ENCODE assay signal across 29 cellular contexts in genomic region chr1:21300774-21301173, GRCh38. TPM values are rescaled to one million over a fixed set of nuclear protein-coding genes. Genes with fewer than 3 reads are reported as not detected.
DNase-seq lines count a peak whose midpoint lies in the region; ATAC-seq and TF ChIP-seq lines count a peak whose summit lies in the region.
"Had no signal": no experiment of that assay in that cellular context is flagged by ENCODE, and none has a peak within 500 bp of the region (broad histone marks: within the 10 kb centered on the region; RNA-seq: fewer than 3 reads in every experiment).

No MANE protein-coding gene starts in this region.

- POLR2A ChIA-PET in RWPE1 (lab: Yijun Ruan, JAX; ENCODE audit: low non-redundant PET): no interaction called here

- H3K27ac ChIP-seq in RWPE1: peak overlapping the region; percentile 95
- H3K27ac ChIP-seq: C4-2B, epithelial cell of prostate, GM23248 had no signal

- peaks cover 13% of the 10 kb centered on the region for H3K36me3 Mint-ChIP-seq in stimulated activated naive CD8-positive, alpha-beta T cell treated with anti-CD3 and anti-CD28 coated beads, Interleukin-15, Interleukin-2, amounts not matched to agents 100 ng/mL and 50 ng/mL, for 24 hours (ENCODE audit: low read depth)
- peaks cover 8% of the 10 kb centered on the region for H3K36me3 Mint-ChIP-seq in memory B cell
- no peaks in the 10 kb centered on the region for H3K36me3 Mint-ChIP-seq in natural killer cell
- H3K36me3 Mint-ChIP-seq: mesothelial cell of epicardium; natural killer cell treated with Interleukin-12 subunit alpha and Interleukin-12 subunit beta and Interleukin-15 and Interleukin-18, amount 100 ng/mL, for 72 hours had no signal

- H3K4me1 Mint-ChIP-seq in stimulated activated naive CD8-positive, alpha-beta T cell treated with anti-CD3 and anti-CD28 coated beads, Interleukin-15, Interleukin-2, amounts not matched to agents 100 ng/mL and 50 ng/mL, for 24 hours (ENCODE audit: low read depth): peaks cover 86% of the 10 kb centered on the region
- H3K4me1 Mint-ChIP-seq in memory B cell (peaks cover 49% of the 10 kb centered on the region), natural killer cell (peaks cover 16 to 31% of the 10 kb centered on the region in 2 donors)

- intact Hi-C loops in natural killer cell (cut with micrococcal nuclease): no loop called here

- TF ChIP-seq CTCF in RWPE1 (conservative IDR thresholded peaks at IDR 0.05; ENCODE audit: low read depth): no peak
- no peak for TF ChIP-seq CTCF in natural killer cell (IDR thresholded peaks at IDR 0.05)

- no peaks in the 10 kb centered on the region for H3K9me3 Mint-ChIP-seq in stimulated activated naive CD8-positive, alpha-beta T cell treated with anti-CD3 and anti-CD28 coated beads, Interleukin-15, Interleukin-2, amounts not matched to agents 100 ng/mL and 50 ng/mL, for 24 hours
- H3K9me3 Mint-ChIP-seq in memory B cell (no peaks in the 10 kb centered on the region), natural killer cell (no peaks in the 10 kb centered on the region)
- H3K9me3 Mint-ChIP-seq: mesothelial cell of epicardium; natural killer cell treated with Interleukin-12 subunit alpha and Interleukin-12 subunit beta and Interleukin-15 and Interleukin-18, amount 100 ng/mL, for 72 hours; T-helper 2 cell treated with Interferon-gamma antibody and Interleukin-4, amounts not matched to agents 5 μg/mL and 100 μg/mL, for 36 hours had no signal

- no peak for ATAC-seq in stimulated activated naive CD8-positive, alpha-beta T cell treated with anti-CD3 and anti-CD28 coated beads, Interleukin-15, Interleukin-2, amounts not matched to agents 100 U/mL and 50 U/mL, for 24 hours
- no peak for ATAC-seq in memory B cell (ENCODE audit: low read depth)
- no peak for ATAC-seq in natural killer cell
- ATAC-seq in HG02884 (IDR thresholded peaks at IDR 0.05; ENCODE audit: unreplicated experiment): no peak
- ATAC-seq: natural killer cell treated with Interleukin-12 subunit alpha and Interleukin-12 subunit beta and Interleukin-15 and Interleukin-18, amount 100 ng/mL, for 72 hours; Panc1; psoas muscle had no signal

- H3K4me3 Mint-ChIP-seq in stimulated activated naive CD8-positive, alpha-beta T cell treated with anti-CD3 and anti-CD28 coated beads, Interleukin-15, Interleukin-2, amounts not matched to agents 100 ng/mL and 50 ng/mL, for 24 hours: no peak overlapping the region
- H3K4me3 Mint-ChIP-seq in memory B cell (no peak overlapping the region), natural killer cell (no peak overlapping the region)
- H3K4me3 Mint-ChIP-seq: mesothelial cell of epicardium; natural killer cell treated with Interleukin-12 subunit alpha and Interleukin-12 subunit beta and Interleukin-15 and Interleukin-18, amount 100 ng/mL, for 72 hours; T-helper 2 cell treated with Interferon-gamma antibody and Interleukin-4, amounts not matched to agents 5 μg/mL and 100 μg/mL, for 36 hours had no signal

- CTCF ChIA-PET in RWPE1 (lab: Yijun Ruan, JAX): interaction anchor here (0.9 kb wide), 1 partner anchor 68 kb away, joined by 8 read pairs; no protein-coding TSS in a partner anchor

- peak overlapping the region; percentile 49 for H3K27ac Mint-ChIP-seq in stimulated activated naive CD8-positive, alpha-beta T cell treated with anti-CD3 and anti-CD28 coated beads, Interleukin-15, Interleukin-2, amounts not matched to agents 100 ng/mL and 50 ng/mL, for 24 hours
- H3K27ac Mint-ChIP-seq in memory B cell: peak overlapping the region; percentile 98
- no peak overlapping the region for H3K27ac Mint-ChIP-seq in natural killer cell
- H3K27ac Mint-ChIP-seq: mesothelial cell of epicardium; natural killer cell treated with Interleukin-12 subunit alpha and Interleukin-12 subunit beta and Interleukin-15 and Interleukin-18, amount 100 ng/mL, for 72 hours; T-helper 2 cell treated with Interferon-gamma antibody and Interleukin-4, amounts not matched to agents 5 μg/mL and 100 μg/mL, for 36 hours had no signal

- no peak for DNase-seq in stimulated activated naive CD8-positive, alpha-beta T cell treated with anti-CD3 and anti-CD28 coated beads, Interleukin-15, Interleukin-2, amounts not matched to agents 100 U/mL and 50 U/mL, for 24 hours
- DNase-seq in RWPE1 (ENCODE audit: low spot score) (no peak), memory B cell (ENCODE audit: low spot score in 2 of 2) (no peak), iPS-NIHi7 (ENCODE audit: extremely low spot score) (no peak), natural killer cell (no peak)
- DNase-seq: activated CD8-positive, alpha-beta memory T cell treated with anti-CD3 and anti-CD28 coated beads, Interleukin-2, amount 50 U/mL, for 4 hours; activated effector memory CD4-positive, alpha-beta T cell treated with Interleukin-2 at 50 U/mL for 16 hours; caudate nucleus; effector memory CD4-positive, alpha-beta T cell; GM23248; left ventricle myocardium superior; NCI-H1436 treated with DMSO at 0.1 percent for 48 hours; NCI-H2081 treated with DMSO at 0.1 percent for 48 hours; NCI-H2227 treated with DMSO at 0.1 percent for 48 hours; NCI-H526 treated with DMSO at 0.1 percent for 48 hours; occipital lobe; psoas muscle; SHP77; stimulated activated CD4-positive, alpha-beta T cell treated with anti-CD3 and anti-CD28 coated beads, Interleukin-12 subunit alpha, Interleukin-12 subunit beta, amount 100 ng/mL, for 4 hours; stimulated activated CD4-positive, alpha-beta T cell treated with anti-CD3 and anti-CD28 coated beads, Interleukin-2, amount 100 ng/mL, for 48 hours; transverse colon had no signal

- H3K27me3 Mint-ChIP-seq in stimulated activated naive CD8-positive, alpha-beta T cell treated with anti-CD3 and anti-CD28 coated beads, Interleukin-15, Interleukin-2, amounts not matched to agents 100 ng/mL and 50 ng/mL, for 24 hours: no peaks in the 10 kb centered on the region
- H3K27me3 Mint-ChIP-seq in memory B cell (no peaks in the 10 kb centered on the region), natural killer cell (ENCODE audit: low read depth in 2 of 2) (no peaks in the 10 kb centered on the region)
- H3K27me3 Mint-ChIP-seq: natural killer cell treated with Interleukin-12 subunit alpha and Interleukin-12 subunit beta and Interleukin-15 and Interleukin-18, amount 100 ng/mL, for 72 hours had no signal

RNA-seq across cellular contexts. Expression of gene ECE1, which starts 10.5 kb away (rescaled TPM):
- 10 to 100 TPM; 47.2 to 70.1 (median 50.7) TPM for total RNA-seq in natural killer cell

Comparison
In these comparisons a context has a peak if more than half of its experiments do, and no peak if none do; other contexts are left out.
1. H3K27ac Mint-ChIP-seq: peak in stimulated activated naive CD8-positive, alpha-beta T cell treated with anti-CD3 and anti-CD28 coated beads, Interleukin-15, Interleukin-2, amounts not matched to agents 100 ng/mL and 50 ng/mL, for 24 hours (single experiment) and memory B cell (single experiment); none in natural killer cell (0 of 2).